1 cellular context compared by ENCODE assay signal in the genomic region with DNA sequence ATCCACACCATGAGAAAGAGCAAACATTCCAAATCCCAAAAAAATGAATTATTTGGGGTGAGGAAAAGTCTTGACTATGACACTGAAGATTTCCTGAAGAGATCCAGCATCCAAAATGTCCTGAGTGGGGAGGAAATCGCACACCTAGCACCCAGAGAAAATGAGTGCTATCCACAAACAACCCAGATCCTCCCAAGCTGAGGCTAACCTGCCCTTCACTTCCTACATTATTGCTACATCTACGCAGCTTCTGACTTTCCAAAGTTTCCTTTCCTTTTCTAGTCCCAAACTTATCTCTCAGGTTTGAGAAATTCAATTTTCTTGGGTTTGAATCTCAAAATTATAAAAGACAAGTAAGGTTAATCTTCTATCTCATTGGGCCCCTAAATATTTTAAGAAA.
TF ChIP-seq lines count a peak whose summit lies in the region.

No MANE protein-coding gene starts in this region.

TF ChIP-seq in IMR-90, 13 proteins besides CTCF, POLR2A, EP300 and RAD21:
- TF ChIP-seq MXI1 (IDR thresholded peaks at IDR 0.05; ENCODE audit: borderline replicate concordance, low read depth, low read length) (no peak), SMC3 (IDR thresholded peaks at IDR 0.05; ENCODE audit: low read depth, low read length) (no peak), MAZ (IDR thresholded peaks at IDR 0.05; ENCODE audit: borderline replicate concordance, low read depth, low read length) (no peak), RFX5 (IDR thresholded peaks at IDR 0.05; ENCODE audit: low read depth, low read length) (no peak), MAFK (IDR thresholded peaks at IDR 0.05; ENCODE audit: low read depth, low read length) (no peak), BHLHE40 (IDR thresholded peaks at IDR 0.05; ENCODE audit: low read depth, low read length) (no peak), CHD1 (IDR thresholded peaks at IDR 0.05; ENCODE audit: low read depth, low read length) (no peak), RCOR1 (IDR thresholded peaks at IDR 0.05; ENCODE audit: insufficient replicate concordance, low read length) (no peak), FOS (IDR thresholded peaks at IDR 0.05; ENCODE audit: low read depth, low read length) (no peak), NFE2L2 (IDR thresholded peaks at IDR 0.05; ENCODE audit: low read depth, low read length) (no peak), CEBPB (IDR thresholded peaks at IDR 0.05; ENCODE audit: low read depth, low read length) (no peak)
- TF ChIP-seq, protein P1, sequence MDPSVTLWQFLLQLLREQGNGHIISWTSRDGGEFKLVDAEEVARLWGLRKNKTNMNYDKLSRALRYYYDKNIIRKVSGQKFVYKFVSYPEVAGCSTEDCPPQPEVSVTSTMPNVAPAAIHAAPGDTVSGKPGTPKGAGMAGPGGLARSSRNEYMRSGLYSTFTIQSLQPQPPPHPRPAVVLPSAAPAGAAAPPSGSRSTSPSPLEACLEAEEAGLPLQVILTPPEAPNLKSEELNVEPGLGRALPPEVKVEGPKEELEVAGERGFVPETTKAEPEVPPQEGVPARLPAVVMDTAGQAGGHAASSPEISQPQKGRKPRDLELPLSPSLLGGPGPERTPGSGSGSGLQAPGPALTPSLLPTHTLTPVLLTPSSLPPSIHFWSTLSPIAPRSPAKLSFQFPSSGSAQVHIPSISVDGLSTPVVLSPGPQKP (IDR thresholded peaks at IDR 0.05; ENCODE audit: borderline replicate concordance, low read depth, low read length), result no peak
TF ChIP-seq in IMR-90: peak in this region for 0.
